ENCODE assay signal across 11 cellular contexts in the genomic region with DNA sequence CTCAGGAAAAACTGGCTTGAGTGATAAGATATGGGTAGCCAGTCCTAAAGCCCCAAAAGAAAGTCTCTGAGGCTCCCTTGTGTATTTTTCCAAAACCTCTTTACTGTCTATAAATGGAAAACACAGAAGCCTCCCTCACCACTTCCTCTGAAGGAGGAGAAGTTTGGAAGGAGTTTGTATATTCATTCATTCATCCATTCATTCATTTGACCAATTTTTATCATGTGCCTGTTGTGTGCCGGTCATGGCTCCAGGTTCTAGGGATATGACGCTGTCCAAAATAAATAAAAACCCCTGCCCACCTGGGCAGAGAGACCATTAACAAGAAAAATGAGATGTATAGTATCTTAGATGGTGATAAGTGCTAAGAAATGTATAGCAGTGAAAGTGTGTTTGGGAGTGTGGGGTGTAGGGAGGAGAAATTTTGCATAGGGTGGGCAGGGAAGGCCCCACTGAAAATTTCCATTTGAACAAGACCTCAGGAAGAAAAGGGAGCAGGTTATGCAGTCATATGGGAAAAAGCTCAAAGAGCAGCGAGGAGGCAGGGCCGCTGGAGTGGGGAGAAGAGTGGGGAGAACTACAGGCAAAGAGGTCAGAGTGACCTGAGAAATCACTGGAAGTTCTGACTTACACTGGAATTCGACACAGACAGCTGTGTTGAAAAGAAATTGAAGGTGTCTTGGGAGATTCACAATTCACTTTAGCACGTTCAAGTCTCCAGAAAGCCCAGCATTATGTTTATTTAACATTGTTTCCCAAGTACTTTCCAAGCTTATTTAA. TPM values are rescaled to one million over a fixed set of nuclear protein-coding genes. Genes with fewer than 3 reads are reported as not detected.
DNase-seq lines count a peak whose midpoint lies in the region; ATAC-seq and TF ChIP-seq lines count a peak whose summit lies in the region.
"Had no signal": no experiment of that assay in that cellular context is flagged by ENCODE, and none has a peak within 500 bp of the region (broad histone marks: within the 10 kb centered on the region; RNA-seq: fewer than 3 reads in every experiment).

No MANE protein-coding gene starts in this region.

- no peak for DNase-seq in T-helper 2 cell treated with Interferon-gamma antibody and Interleukin-4, amounts not matched to agents 5 μg/mL and 100 μg/mL, for 36 hours (ENCODE audit: low spot score)
- DNase-seq in T-helper 2 cell (no peak), CD14-positive monocyte (ENCODE audit: low spot score) (no peak), T-helper 17 cell (no peak), mesothelial cell of epicardium (ENCODE audit: low spot score in 2 of 2, unreplicated experiment in 2 of 2) (no peak), G401 (ENCODE audit: low spot score) (no peak), NOMO-1 (lab: John Stamatoyannopoulos, UW; ENCODE audit: unreplicated experiment in 2 of 2) (no peak)
- no peak for DNase-seq in activated CD4-positive, CD25-positive, alpha-beta regulatory T cell (lab: John Stamatoyannopoulos, UW)

- in situ Hi-C loops in G401 (cut with HindIII; ENCODE audit: low sequenced_read_pairs): loop anchor here (10.0 kb wide), 1 partner anchor 199 kb away; no protein-coding TSS in a partner anchor

- no peak overlapping the region for H3K4me3 Mint-ChIP-seq in T-helper 2 cell treated with Interferon-gamma antibody and Interleukin-4, amounts not matched to agents 5 μg/mL and 100 μg/mL, for 36 hours
- H3K4me3 Mint-ChIP-seq in CD14-positive monocyte (no peak overlapping the region), T-helper 17 cell (peak overlapping the region; percentile 47), mesothelial cell of epicardium (no peak overlapping the region)
- H3K4me3 Mint-ChIP-seq: WTC11 had no signal

- TF ChIP-seq CTCF in CD14-positive monocyte (IDR thresholded peaks at IDR 0.05) (peak; percentile 47), mesothelial cell of epicardium (IDR thresholded peaks at IDR 0.05; ENCODE audit: unreplicated experiment) (peak; percentile 55)

- H3K4me1 Mint-ChIP-seq in T-helper 2 cell treated with Interferon-gamma antibody and Interleukin-4, amounts not matched to agents 5 μg/mL and 100 μg/mL, for 36 hours (ENCODE audit: low read depth): peaks cover 54% of the 10 kb centered on the region
- H3K4me1 Mint-ChIP-seq in CD14-positive monocyte (peaks cover 28% of the 10 kb centered on the region), T-helper 17 cell (peaks cover 31% of the 10 kb centered on the region), mesothelial cell of epicardium (peaks cover 7% of the 10 kb centered on the region)

- no peaks in the 10 kb centered on the region for H3K36me3 Mint-ChIP-seq in T-helper 2 cell treated with Interferon-gamma antibody and Interleukin-4, amounts not matched to agents 5 μg/mL and 100 μg/mL, for 36 hours (ENCODE audit: low read depth)
- no peaks in the 10 kb centered on the region for H3K36me3 Mint-ChIP-seq in CD14-positive monocyte
- H3K36me3 Mint-ChIP-seq in T-helper 17 cell (ENCODE audit: low read depth): no peaks in the 10 kb centered on the region
- H3K36me3 Mint-ChIP-seq in mesothelial cell of epicardium: no peaks in the 10 kb centered on the region
- H3K36me3 Mint-ChIP-seq: WTC11 had no signal

- H3K9me3 Mint-ChIP-seq in T-helper 2 cell treated with Interferon-gamma antibody and Interleukin-4, amounts not matched to agents 5 μg/mL and 100 μg/mL, for 36 hours: no peaks in the 10 kb centered on the region
- H3K9me3 Mint-ChIP-seq in CD14-positive monocyte: no peaks in the 10 kb centered on the region
- no peaks in the 10 kb centered on the region for H3K9me3 Mint-ChIP-seq in mesothelial cell of epicardium
- H3K9me3 Mint-ChIP-seq: WTC11 had no signal

- peaks cover 11% of the 10 kb centered on the region for H3K27me3 Mint-ChIP-seq in T-helper 2 cell treated with Interferon-gamma antibody and Interleukin-4, amounts not matched to agents 5 μg/mL and 100 μg/mL, for 36 hours (ENCODE audit: low read depth)
- peaks cover 2% of the 10 kb centered on the region in 3 donors for H3K27me3 Mint-ChIP-seq in CD14-positive monocyte (ENCODE audit: low read depth in 3 of 3)
- H3K27me3 Mint-ChIP-seq in T-helper 17 cell: peaks cover 11% of the 10 kb centered on the region
- H3K27me3 Mint-ChIP-seq in mesothelial cell of epicardium (ENCODE audit: low read depth): no peaks in the 10 kb centered on the region

- peak overlapping the region; percentile 24 for H3K27ac Mint-ChIP-seq in T-helper 2 cell treated with Interferon-gamma antibody and Interleukin-4, amounts not matched to agents 5 μg/mL and 100 μg/mL, for 36 hours
- H3K27ac Mint-ChIP-seq in CD14-positive monocyte (peak overlapping the region in 1 of 7 donors; percentile 10), T-helper 17 cell (no peak overlapping the region), mesothelial cell of epicardium (no peak overlapping the region)
- H3K27ac Mint-ChIP-seq: WTC11 had no signal

- no peaks in the 10 kb centered on the region for H3K9me3 ChIP-seq in T-helper 17 cell (ENCODE audit: control insufficient read depth, low read length, poor library complexity, severe bottlenecking)
- H3K9me3 ChIP-seq: BLaER1, body of pancreas had no signal

- intact Hi-C loops in CD14-positive monocyte (cut with micrococcal nuclease): loop anchor here (5.0 to 10.0 kb wide), 3 partner anchors 49 to 499 kb away; a partner anchor contains a TSS

- ATAC-seq in T-helper 17 cell: no peak

RNA-seq across cellular contexts. Expression of a gene that starts 6.1 kb away (rescaled TPM):
- polyA plus RNA-seq in CD14-positive monocyte: 10 to 100 TPM; 19.9 to 22.1 TPM
- total RNA-seq in T-helper 17 cell: 10 to 100 TPM in 1 of 2 donors, 1 to 10 TPM in 1; 8.9 to 10.2 TPM
- total RNA-seq in mesothelial cell of epicardium: 27.2 to 31.7 TPM (median 28.4 TPM) in 3 replicates
- total RNA-seq in G401 (2014; rRNA removed; shearing (Covaris generic)): 19.4 and 35.3 TPM in 2 replicates

RNA-seq across cellular contexts. Expression of a gene that starts 48.8 kb away (rescaled TPM):
- 100 to 1,000 TPM; 300 to 436 TPM for polyA plus RNA-seq in CD14-positive monocyte
- total RNA-seq in T-helper 17 cell (100 to 1,000 TPM; 133 to 146 TPM), mesothelial cell of epicardium (268 to 276 TPM (median 268 TPM) in 3 replicates)
- 130 and 156 TPM in 2 replicates for total RNA-seq in G401 (2014; rRNA removed; shearing (Covaris generic))
